Comparison of ENCODE assay signal across 27 cellular contexts in the genomic region with DNA sequence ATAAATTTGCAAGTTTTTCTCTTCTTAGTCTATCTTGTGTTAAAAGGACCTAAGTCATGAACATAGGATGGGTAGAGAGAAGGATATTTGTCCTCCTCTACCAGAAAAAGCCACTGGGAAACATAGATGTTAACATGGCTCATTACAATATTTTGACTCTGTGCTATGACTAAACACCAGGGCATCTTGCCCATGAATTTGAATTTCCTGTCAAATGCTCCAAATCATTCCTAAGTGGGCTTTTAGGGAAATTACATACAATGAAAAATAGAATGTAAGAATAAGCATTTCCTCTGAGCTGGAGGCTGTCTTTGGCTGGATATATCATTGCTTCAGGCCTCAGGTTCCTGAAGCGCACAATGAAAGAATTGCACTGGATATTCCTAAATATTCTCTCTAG. TPM values are rescaled to one million over a fixed set of nuclear protein-coding genes. Genes with fewer than 3 reads are reported as not detected.
DNase-seq lines count a peak whose midpoint lies in the region; ATAC-seq, FAIRE-seq and TF ChIP-seq lines count a peak whose summit lies in the region.
"Had no signal": no experiment of that assay in that cellular context is flagged by ENCODE, and none has a peak within 500 bp of the region (broad histone marks: within the 10 kb centered on the region; RNA-seq: fewer than 3 reads in every experiment).

No MANE protein-coding gene starts in this region.

- no peaks in the 10 kb centered on the region for H3K9me1 ChIP-seq in endothelial cell of umbilical vein (replicated peaks; ENCODE audit: control insufficient read depth, extremely low read depth, insufficient read depth, low read length)

- H3K79me2 ChIP-seq in GM23338 (replicated peaks; ENCODE audit: insufficient read depth) (peaks cover 29% of the 10 kb centered on the region), PC-3 (ENCODE audit: low read length) (no peaks in the 10 kb centered on the region), endothelial cell of umbilical vein (ENCODE audit: control insufficient read depth, insufficient read depth, low read length) (no peaks in the 10 kb centered on the region)

- dilution Hi-C loops in endothelial cell of umbilical vein (cut with MboI; ENCODE audit: extremely low pct_ligation_motif_present, low sequenced_read_pairs): no loop called here

- peak; percentile 85 for FAIRE-seq in endothelial cell of umbilical vein (lab: Jason Lieb, UNC)
- FAIRE-seq: A549, GM19239, HepG2 had no signal

- H3K9ac ChIP-seq in PC-3 (ENCODE audit: low read length) (no peak overlapping the region), endothelial cell of umbilical vein (replicated peaks; ENCODE audit: extremely low read depth, insufficient read depth, low read length) (no peak overlapping the region)

- no peak overlapping the region for H2AFZ ChIP-seq in GM23338
- H2AFZ ChIP-seq in PC-3 (ENCODE audit: low read length): no peak overlapping the region
- no peak overlapping the region for H2AFZ ChIP-seq in endothelial cell of umbilical vein (ENCODE audit: low read depth, low read length)

- H3K4me3 ChIP-seq in GM23338 (no peak overlapping the region), PC-3 (ENCODE audit: low read length) (no peak overlapping the region), endothelial cell of umbilical vein (replicated peaks in 1 of 3; ENCODE audit: insufficient read depth in 1 of 3, low read depth in 1 of 3, low read length in 3 of 3) (no peak overlapping the region)
- H3K4me3 ChIP-seq: A549 had no signal

- H3K4me1 Mint-ChIP-seq in GM23338: peaks cover 40% of the 10 kb centered on the region
- H3K4me1 Mint-ChIP-seq: CD4-positive, alpha-beta memory T cell had no signal

- peaks cover 26% of the 10 kb centered on the region for H3K4me1 ChIP-seq in GM23338 (ENCODE audit: insufficient read depth)
- no peaks in the 10 kb centered on the region for H3K4me1 ChIP-seq in PC-3 (ENCODE audit: insufficient read depth, low read length)
- H3K4me1 ChIP-seq in endothelial cell of umbilical vein (ENCODE audit: control insufficient read depth, extremely low read depth, insufficient read depth, low read length): peaks cover 15% of the 10 kb centered on the region
- H3K4me1 ChIP-seq: A549, Caco-2 had no signal

- peaks cover 4% of the 10 kb centered on the region for H3K27me3 Mint-ChIP-seq in GM23338 (ENCODE audit: insufficient read depth, low read depth, poor library complexity)
- H3K27me3 Mint-ChIP-seq: CD4-positive, alpha-beta memory T cell had no signal

- H3K36me3 ChIP-seq in GM23338 (ENCODE audit: insufficient read depth) (no peaks in the 10 kb centered on the region), PC-3 (ENCODE audit: low read depth, low read length) (no peaks in the 10 kb centered on the region), endothelial cell of umbilical vein (ENCODE audit: control insufficient read depth in 2 of 2, extremely low read depth in 1 of 2, insufficient read depth in 2 of 2, low read length in 2 of 2) (no peaks in the 10 kb centered on the region)

- POLR2A ChIA-PET in PC-3 (lab: Charles Lee; ENCODE audit: unreplicated experiment) (no interaction called here), endothelial cell of umbilical vein (lab: Charles Lee) (no interaction called here)

- no peak for TF ChIP-seq POLR2A in endothelial cell of umbilical vein (IDR thresholded peaks at IDR 0.05; ENCODE audit: low read depth, low read length)

- H3K27ac ChIP-seq in GM23338 (ENCODE audit: low read depth) (no peak overlapping the region), PC-3 (ENCODE audit: low read length) (no peak overlapping the region), endothelial cell of umbilical vein (ENCODE audit: insufficient read depth, low read depth, low read length) (no peak overlapping the region)
- H3K27ac ChIP-seq: A549, HL-60, RWPE1 had no signal

- no peak for ATAC-seq in GM23338
- no peak for ATAC-seq in PC-3
- ATAC-seq in stimulated activated naive CD8-positive, alpha-beta T cell treated with anti-CD3 and anti-CD28 coated beads, Interleukin-15, Interleukin-2, amounts not matched to agents 100 U/mL and 50 U/mL, for 24 hours: no peak
- ATAC-seq: A549, HepG2, Panc1 had no signal

- no peaks in the 10 kb centered on the region for H3K9me3 Mint-ChIP-seq in GM23338

- BruUV-seq in PC-3 (replicated peaks; lab: Mats Ljungman, UMichigan) (no TSS peak), endothelial cell of umbilical vein (replicated peaks; lab: Mats Ljungman, UMichigan) (no TSS peak)

- TF ChIP-seq CTCF in GM23338 (conservative IDR thresholded peaks at IDR 0.05; ENCODE audit: low read depth in 2 of 2): no peak
- TF ChIP-seq CTCF in PC-3 (conservative IDR thresholded peaks at IDR 0.05; ENCODE audit: low read depth, low read length): no peak
- no peak for TF ChIP-seq CTCF in endothelial cell of umbilical vein (IDR thresholded peaks at IDR 0.05; ENCODE audit: extremely low read depth in 1 of 2, insufficient read depth in 1 of 2, low read depth in 1 of 2, low read length in 2 of 2)

- H3K9me3 ChIP-seq in PC-3 (ENCODE audit: low read length) (no peaks in the 10 kb centered on the region), endothelial cell of umbilical vein (replicated peaks; ENCODE audit: control insufficient read depth, insufficient read depth, low read length) (no peaks in the 10 kb centered on the region)
- H3K9me3 ChIP-seq: A549, Caco-2 had no signal

- H3K4me3 Mint-ChIP-seq in GM23338: no peak overlapping the region
- H3K4me3 Mint-ChIP-seq: CD4-positive, alpha-beta memory T cell had no signal

- H3K27ac Mint-ChIP-seq in GM23338: peak overlapping the region; percentile 91; the same call in 1 of the 2 replicates
- H3K27ac Mint-ChIP-seq: CD4-positive, alpha-beta memory T cell had no signal

- intact Hi-C loops in PC-3 (cut with micrococcal nuclease) (no loop called here), endothelial cell of umbilical vein (cut with micrococcal nuclease) (no loop called here)

- no peak overlapping the region for H3K4me2 ChIP-seq in GM23338
- H3K4me2 ChIP-seq in PC-3 (ENCODE audit: low read length): no peak overlapping the region
- H3K4me2 ChIP-seq in endothelial cell of umbilical vein (ENCODE audit: insufficient read depth, low read length): peak overlapping the region; percentile 1
- H3K4me2 ChIP-seq: A549 had no signal

- H3K9me2 ChIP-seq in GM23338 (ENCODE audit: insufficient read depth): no peaks in the 10 kb centered on the region
- no peaks in the 10 kb centered on the region for H3K9me2 ChIP-seq in PC-3 (replicated peaks; ENCODE audit: low read length)

- no peak for DNase-seq in GM23338 (ENCODE audit: low spot score)
- DNase-seq in PC-3: peak; percentile 7
- DNase-seq in endothelial cell of umbilical vein (ENCODE audit: low read depth, low spot score): peak; percentile 57
- peak; percentile 8 for DNase-seq in pulmonary artery endothelial cell (ENCODE audit: low read depth, low spot score)
- DNase-seq in OCI-M2 (lab: John Stamatoyannopoulos, UW; ENCODE audit: unreplicated experiment): no peak
- no peak for DNase-seq in superior temporal gyrus (ENCODE audit: extremely low spot score)
- DNase-seq in stimulated activated naive CD8-positive, alpha-beta T cell treated with anti-CD3 and anti-CD28 coated beads, Interleukin-15, Interleukin-2, amounts not matched to agents 100 U/mL and 50 U/mL, for 24 hours: no peak
- DNase-seq: C1 segment of cervical spinal cord; Caco-2; CD4-positive, alpha-beta memory T cell; Karpas-422; MV-4-11; NCI-H1105 treated with DMSO at 0.1 percent for 48 hours; NCI-H146; NCI-H1930; NCI-H2107; NCI-H526 treated with DMSO at 0.1 percent for 48 hours; SHP77 had no signal

- peaks cover 56% of the 10 kb centered on the region for H3K36me3 Mint-ChIP-seq in GM23338 (ENCODE audit: low read depth)
- H3K36me3 Mint-ChIP-seq: CD4-positive, alpha-beta memory T cell had no signal

- peaks cover 8% of the 10 kb centered on the region for H3F3A ChIP-seq in GM23338 (replicated peaks; ENCODE audit: low read depth)
- H3F3A ChIP-seq in PC-3 (ENCODE audit: low read length, unreplicated experiment): no peaks in the 10 kb centered on the region

- CTCF ChIA-PET in PC-3 (lab: Charles Lee) (no interaction called here), endothelial cell of umbilical vein (lab: Charles Lee) (no interaction called here)

- H3K27me3 ChIP-seq in GM23338 (ENCODE audit: insufficient read depth) (no peaks in the 10 kb centered on the region), PC-3 (ENCODE audit: low read length) (no peaks in the 10 kb centered on the region), endothelial cell of umbilical vein (ENCODE audit: control insufficient read depth in 2 of 2, insufficient read depth in 2 of 2, low read length in 2 of 2) (no peaks in the 10 kb centered on the region)

- H4K20me1 ChIP-seq in GM23338 (replicated peaks; ENCODE audit: insufficient read depth) (no peaks in the 10 kb centered on the region), PC-3 (ENCODE audit: low read length) (no peaks in the 10 kb centered on the region), endothelial cell of umbilical vein (replicated peaks; ENCODE audit: control insufficient read depth, extremely low read depth, insufficient read depth, low read length) (no peaks in the 10 kb centered on the region)

TF ChIP-seq in GM23338, 12 proteins besides CTCF, POLR2A, EP300 and RAD21 (continues in another document):
- TF ChIP-seq ZNF331 (CRISPR knock-in tag; IDR thresholded peaks at IDR 0.05; ENCODE audit: low read depth) (no peak), POLR2AphosphoS5 (IDR thresholded peaks at IDR 0.05; ENCODE audit: low read depth) (no peak), ZNF114 (CRISPR knock-in tag; IDR thresholded peaks at IDR 0.05) (no peak), NANOG (IDR thresholded peaks at IDR 0.05; ENCODE audit: borderline replicate concordance) (no peak)

TF ChIP-seq in endothelial cell of umbilical vein, 7 proteins besides CTCF, POLR2A, EP300 and RAD21 (continues in another document):
- peak; percentile 8 for TF ChIP-seq FOS (IDR thresholded peaks at IDR 0.05; ENCODE audit: borderline replicate concordance, insufficient read depth, low read length)
- no peak for TF ChIP-seq JUN (IDR thresholded peaks at IDR 0.05; ENCODE audit: borderline replicate concordance, insufficient read depth, insufficient read length, low read depth)
- no peak for TF ChIP-seq EZH2 (IDR thresholded peaks at IDR 0.05; ENCODE audit: borderline replicate concordance, low read depth, low read length, severe bottlenecking)
- TF ChIP-seq MYC (IDR thresholded peaks at IDR 0.05; ENCODE audit: low read depth, low read length): no peak

RNA-seq across cellular contexts. Expression of gene ANOS1, which starts 39.1 kb away (rescaled TPM):
- 65.7 and 68.5 TPM in 2 replicates for total RNA-seq in GM23338 (2014; rRNA removed; shearing (Covaris generic))
- polyA plus RNA-seq in GM23338 (2016; fragmentation: Nextera tagmentation; extraction: Ambion mirVana): 20.8 and 21.8 TPM in 2 replicates
- 1.8 and 3.5 TPM in 2 replicates for total RNA-seq in PC-3 (2014; rRNA removed)
- 0.18 and 0.55 TPM in 2 replicates for total RNA-seq in endothelial cell of umbilical vein
- 0.60 and 0.87 TPM in 2 replicates for polyA plus RNA-seq in endothelial cell of umbilical vein
- polyA plus RNA-seq in endothelial cell of umbilical vein (2011; cell fraction: cytosol; rRNA removed): 0.59 and 0.87 TPM in 2 replicates
- polyA plus RNA-seq in endothelial cell of umbilical vein (2011; cell fraction: nucleus; rRNA removed): 0.42 and 1.1 TPM in 2 replicates
- polyA plus RNA-seq in endothelial cell of umbilical vein (2012): 0.50 and 1.2 TPM in 2 replicates
- 0.56 and 1.1 TPM in 2 replicates for polyA minus RNA-seq in endothelial cell of umbilical vein
- polyA minus RNA-seq in endothelial cell of umbilical vein (2011; cell fraction: cytosol; rRNA and poly(A)+ RNA removed): not detected
- 0.67 and 1.6 TPM in 2 replicates for polyA minus RNA-seq in endothelial cell of umbilical vein (2011; cell fraction: nucleus; rRNA and poly(A)+ RNA removed)
- 0.39 and 1.2 TPM in 2 replicates for total RNA-seq in pulmonary artery endothelial cell
- total RNA-seq: HepG2, HT-29, NCI-H460, SK-MEL-5 had no signal
- polyA plus RNA-seq: CD4-positive, alpha-beta memory T cell; HepG2 had no signal

Comparison
In these comparisons a context has a peak if more than half of its experiments do, and no peak if none do; other contexts are left out.
1. DNase-seq: peak in PC-3 (single experiment), endothelial cell of umbilical vein (single experiment) and pulmonary artery endothelial cell (single experiment); none in GM23338 (single experiment), OCI-M2 (single experiment), superior temporal gyrus (single experiment) and stimulated activated naive CD8-positive, alpha-beta T cell treated with anti-CD3 and anti-CD28 coated beads, Interleukin-15, Interleukin-2, amounts not matched to agents 100 U/mL and 50 U/mL, for 24 hours (single experiment).
2. RNA of gene ANOS1, which starts 39.1 kb away (total RNA-seq): 65.7 to 68.5 TPM in GM23338; 1.8 to 3.5 TPM in PC-3, 0.39 to 1.2 TPM in pulmonary artery endothelial cell and 0.18 to 0.55 TPM in endothelial cell of umbilical vein; every median in the first group is over 10 times any median in the second.